In the genomic region with DNA sequence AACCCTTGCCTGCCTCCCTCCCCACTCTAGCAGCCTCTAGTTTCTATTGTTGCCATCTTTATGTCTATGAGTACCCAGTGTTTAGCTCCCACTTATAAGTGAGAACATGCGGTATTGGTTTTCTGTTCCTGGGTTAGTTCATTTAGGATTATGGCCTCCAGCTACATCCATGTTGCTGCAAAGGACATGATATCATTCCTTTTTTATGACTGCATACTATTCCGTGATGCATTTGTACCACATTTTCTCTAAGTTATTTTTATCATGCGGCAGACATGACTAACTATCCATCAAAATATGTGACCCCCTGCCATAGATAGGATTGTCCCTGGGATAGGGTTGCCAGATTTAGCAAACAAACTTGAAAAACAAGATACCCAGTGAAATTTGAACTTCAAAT, we compare ENCODE assay signal across 1 cellular context.
TF ChIP-seq lines count a peak whose summit lies in the region.

No MANE protein-coding gene starts in this region.

TF ChIP-seq in K562, 482 proteins besides CTCF, POLR2A, EP300 and RAD21:
- peak; percentile 68 for TF ChIP-seq ZNF146 (CRISPR knock-in tag; IDR thresholded peaks at IDR 0.05; ENCODE audit: unreplicated experiment)
- TF ChIP-seq ZNF780A (CRISPR knock-in tag; IDR thresholded peaks at IDR 0.05) = no peak
